In the genomic region with DNA sequence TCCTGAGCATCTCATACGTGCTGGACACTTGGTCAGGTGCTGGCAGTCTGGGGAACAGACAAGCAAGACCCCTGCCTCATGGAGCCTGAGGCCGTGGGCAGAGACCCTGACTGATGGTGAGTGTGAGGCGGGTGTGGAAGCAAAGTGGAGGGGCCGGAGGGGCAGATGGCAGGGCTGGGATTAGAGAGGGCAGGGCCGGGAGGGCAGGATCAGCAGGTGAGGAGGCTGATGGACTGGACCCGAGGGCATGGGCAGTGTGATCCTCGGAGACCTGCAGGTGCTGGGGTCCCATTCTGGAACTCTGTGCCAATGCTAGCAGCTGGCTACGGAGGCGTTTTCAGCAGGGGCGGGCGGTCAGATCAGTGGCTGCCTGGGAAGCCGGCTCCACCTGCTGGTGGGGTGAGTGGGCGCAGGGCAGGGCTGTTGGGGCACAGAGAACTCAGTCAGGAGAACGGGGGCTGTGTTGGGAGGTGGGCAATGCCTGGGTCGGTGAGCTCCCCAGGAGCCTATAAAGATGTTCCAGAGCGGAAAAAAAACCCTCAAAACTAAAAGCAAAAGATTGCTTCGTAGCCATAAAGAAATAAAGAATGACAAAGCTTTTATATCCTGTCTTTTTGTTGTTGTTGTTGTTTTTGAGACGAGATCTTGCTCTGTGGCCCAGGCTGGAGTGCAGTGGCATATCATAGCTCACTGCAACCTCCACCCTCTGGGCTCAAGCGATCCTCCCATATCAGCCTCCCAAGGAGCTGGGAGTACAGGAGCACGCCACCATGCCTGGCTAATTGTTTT, we compare ENCODE assay signal across 8 cellular contexts. TPM values are rescaled to one million over a fixed set of nuclear protein-coding genes. Genes with fewer than 3 reads are reported as not detected.
A peak's percentile ranks its signal among the peaks of the same experiment; 100 is the strongest.
DNase-seq lines count a peak whose midpoint lies in the region; ATAC-seq lines count a peak whose summit lies in the region.

No MANE protein-coding gene starts in this region.

- ATAC-seq in left colon = peak; percentile 78
- ATAC-seq in GM21786 (IDR thresholded peaks at IDR 0.05; ENCODE audit: unreplicated experiment) = no peak

- CTCF ChIA-PET in activated CD4-positive, alpha-beta T cell treated with anti-CD3 and anti-CD28 coated beads, Interleukin-2, amount 10 ng/mL, durations not matched to agents 7 days and 5 days (lab: Charles Lee) = no interaction called here

- peaks cover 27% of the 10 kb centered on the region for H3K27me3 Mint-ChIP-seq in activated CD4-positive, alpha-beta T cell treated with anti-CD3 and anti-CD28 coated beads, Interleukin-2, amount 10 ng/mL, durations not matched to agents 7 days and 5 days

- no peaks in the 10 kb centered on the region for H3K9me3 Mint-ChIP-seq in activated CD4-positive, alpha-beta T cell treated with anti-CD3 and anti-CD28 coated beads, Interleukin-2, amount 10 ng/mL, durations not matched to agents 7 days and 5 days

- H3K4me3 Mint-ChIP-seq in activated CD4-positive, alpha-beta T cell treated with anti-CD3 and anti-CD28 coated beads, Interleukin-2, amount 10 ng/mL, durations not matched to agents 7 days and 5 days = no peak overlapping the region

- intact Hi-C loops in left colon (cut with DNase I, micrococcal nuclease) = no loop called here
- intact Hi-C loops in posterior vena cava (cut with DNase I) = no loop called here

- H3K36me3 Mint-ChIP-seq in activated CD4-positive, alpha-beta T cell treated with anti-CD3 and anti-CD28 coated beads, Interleukin-2, amount 10 ng/mL, durations not matched to agents 7 days and 5 days (ENCODE audit: low read depth) = no peaks in the 10 kb centered on the region

- peaks cover 11% of the 10 kb centered on the region for H3K4me1 Mint-ChIP-seq in activated CD4-positive, alpha-beta T cell treated with anti-CD3 and anti-CD28 coated beads, Interleukin-2, amount 10 ng/mL, durations not matched to agents 7 days and 5 days

- DNase-seq in COR-L47 (lab: John Stamatoyannopoulos, UW) = peak; percentile 32
- peak; percentile 69 for DNase-seq in HuH-7.5 (ENCODE audit: low spot score)
- peak; percentile 22 for DNase-seq in activated CD4-positive, alpha-beta T cell treated with anti-CD3 and anti-CD28 coated beads, Interleukin-2, amount 10 ng/mL, durations not matched to agents 7 days and 5 days
- peak in 1 of 2 donors; percentile 67 for DNase-seq in left colon
- DNase-seq in posterior vena cava (ENCODE audit: low spot score) = no peak
- DNase-seq in NCI-H187 (lab: John Stamatoyannopoulos, UW) = no peak
- no peak for DNase-seq in SHP77 treated with DMSO at 0.1 percent for 48 hours (lab: John Stamatoyannopoulos, UW)

- H3K27ac Mint-ChIP-seq in activated CD4-positive, alpha-beta T cell treated with anti-CD3 and anti-CD28 coated beads, Interleukin-2, amount 10 ng/mL, durations not matched to agents 7 days and 5 days = no peak overlapping the region

- POLR2A ChIA-PET in activated CD4-positive, alpha-beta T cell treated with anti-CD3 and anti-CD28 coated beads, Interleukin-2, amount 10 ng/mL, durations not matched to agents 7 days and 5 days (lab: Charles Lee) = no interaction called here

RNA-seq across cellular contexts. Expression of a gene that starts 8.9 kb away (rescaled TPM):
- total RNA-seq in activated CD4-positive, alpha-beta T cell treated with anti-CD3 and anti-CD28 coated beads, Interleukin-2, amount 10 ng/mL, durations not matched to agents 7 days and 5 days = 1 to 10 TPM; 1.6 to 1.7 TPM
- total RNA-seq in left colon (1 to 10 TPM in 1 of 2 donors, under 1 TPM in 1; 0.52 to 1.6 TPM), posterior vena cava (1 to 10 TPM in 1 of 2 donors, under 1 TPM in 1; 0.83 to 1.0 TPM)

RNA-seq across cellular contexts. Expression of a gene that starts 39.5 kb away (rescaled TPM):
- total RNA-seq in activated CD4-positive, alpha-beta T cell treated with anti-CD3 and anti-CD28 coated beads, Interleukin-2, amount 10 ng/mL, durations not matched to agents 7 days and 5 days = 10 to 100 TPM; 24.0 to 27.6 TPM
- total RNA-seq in left colon (10 to 100 TPM; 31.2 to 31.3 TPM), posterior vena cava (10 to 100 TPM; 17.4 to 19.4 TPM)

RNA-seq across cellular contexts. Expression of a gene that starts 39.7 kb away (rescaled TPM):
- total RNA-seq in activated CD4-positive, alpha-beta T cell treated with anti-CD3 and anti-CD28 coated beads, Interleukin-2, amount 10 ng/mL, durations not matched to agents 7 days and 5 days = 100 to 1,000 TPM; 461 to 486 TPM
- 1,000 to 10,000 TPM; 1,115 to 1,368 TPM for total RNA-seq in left colon
- 100 to 1,000 TPM; 273 to 322 TPM for total RNA-seq in posterior vena cava

Comparison
In these comparisons a context has a peak if more than half of its experiments do, and no peak if none do; other contexts are left out.
1. DNase-seq: peak in COR-L47 (single experiment), HuH-7.5 (single experiment) and activated CD4-positive, alpha-beta T cell treated with anti-CD3 and anti-CD28 coated beads, Interleukin-2, amount 10 ng/mL, durations not matched to agents 7 days and 5 days (single experiment); none in posterior vena cava (single experiment), NCI-H187 (0 of 2) and SHP77 treated with DMSO at 0.1 percent for 48 hours (single experiment).